ENCODE assay signal across 19 cellular contexts in genomic region chr7:123719481-123719806, GRCh38. TPM values are rescaled to one million over a fixed set of nuclear protein-coding genes. Genes with fewer than 3 reads are reported as not detected.
DNase-seq lines count a peak whose midpoint lies in the region; ATAC-seq and TF ChIP-seq lines count a peak whose summit lies in the region.
"Had no signal": no experiment of that assay in that cellular context is flagged by ENCODE, and none has a peak within 500 bp of the region (broad histone marks: within the 10 kb centered on the region; RNA-seq: fewer than 3 reads in every experiment).

No MANE protein-coding gene starts in this region.

- no peak for TF ChIP-seq EP300 in suprapubic skin (IDR thresholded peaks at IDR 0.05)

- H3K9me3 ChIP-seq in Karpas-422 (ENCODE audit: low read length) (no peaks in the 10 kb centered on the region), endodermal cell (ENCODE audit: control insufficient read depth, low read length) (peaks cover 8% of the 10 kb centered on the region), right lobe of liver (no peaks in the 10 kb centered on the region), suprapubic skin (no peaks in the 10 kb centered on the region)

- peak overlapping the region; percentile 7 for H3K4me2 ChIP-seq in Karpas-422 (ENCODE audit: low read depth, low read length, poor library complexity, severe bottlenecking)

- no peaks in the 10 kb centered on the region; the same call in 1 of the 2 replicates for H4K20me1 ChIP-seq in Karpas-422 (ENCODE audit: insufficient read depth, low read depth, low read length)

- TF ChIP-seq CTCF in endodermal cell (conservative IDR thresholded peaks at IDR 0.05) (no peak), right lobe of liver (IDR thresholded peaks at IDR 0.05) (no peak), omental fat pad (IDR thresholded peaks at IDR 0.05) (no peak), suprapubic skin (IDR thresholded peaks at IDR 0.05) (no peak)

- peak overlapping the region; percentile 19 for H3K27ac Mint-ChIP-seq in T-helper 2 cell treated with Interferon-gamma antibody and Interleukin-4, amounts not matched to agents 5 μg/mL and 100 μg/mL, for 36 hours
- peak overlapping the region; percentile 33 for H3K27ac Mint-ChIP-seq in endodermal cell
- H3K27ac Mint-ChIP-seq: effector memory CD8-positive, alpha-beta T cell had no signal

- no peaks in the 10 kb centered on the region for H3K27me3 ChIP-seq in Karpas-422 (ENCODE audit: low read length)
- no peaks in the 10 kb centered on the region for H3K27me3 ChIP-seq in endodermal cell (ENCODE audit: control insufficient read depth, insufficient read depth, low read length, poor library complexity, severe bottlenecking)
- H3K27me3 ChIP-seq in right lobe of liver, result no peaks in the 10 kb centered on the region
- H3K27me3 ChIP-seq in suprapubic skin, result no peaks in the 10 kb centered on the region
- H3K27me3 ChIP-seq: BLaER1 treated with 17β-estradiol and CSF1 and Interleukin-3, amounts not matched to agents 10 nM and 100 nM had no signal

- H3K9me2 ChIP-seq in Karpas-422 (replicated peaks; ENCODE audit: insufficient read depth, low read length), result no peaks in the 10 kb centered on the region

- H3K27ac ChIP-seq in Karpas-422 (ENCODE audit: low read length) (peak overlapping the region; percentile 6; the same call in 1 of the 2 replicates), endodermal cell (ENCODE audit: low read depth, low read length) (no peak overlapping the region), right lobe of liver (no peak overlapping the region), suprapubic skin (no peak overlapping the region)
- H3K27ac ChIP-seq: BLaER1 treated with 17β-estradiol and CSF1 and Interleukin-3, amounts not matched to agents 10 nM and 100 nM had no signal

- H3K4me1 Mint-ChIP-seq in T-helper 2 cell treated with Interferon-gamma antibody and Interleukin-4, amounts not matched to agents 5 μg/mL and 100 μg/mL, for 36 hours (ENCODE audit: low read depth), result peaks cover 26% of the 10 kb centered on the region
- H3K4me1 Mint-ChIP-seq in endodermal cell, result peaks cover 31% of the 10 kb centered on the region

- no peak overlapping the region for H3K9ac ChIP-seq in Karpas-422 (ENCODE audit: low read length)
- H3K9ac ChIP-seq in endodermal cell (ENCODE audit: extremely low read depth, low read length, poor library complexity, severe bottlenecking), result no peak overlapping the region
- H3K9ac ChIP-seq: BLaER1 treated with 17β-estradiol and CSF1 and Interleukin-3, amounts not matched to agents 10 nM and 100 nM had no signal

- ATAC-seq in right lobe of liver (peak in 3 of 4 donors; percentile 11 to 36 (median 34)), omental fat pad (ENCODE audit: low FRiP score) (no peak), GM19324 (IDR thresholded peaks at IDR 0.05; ENCODE audit: low FRiP score, unreplicated experiment) (no peak)
- ATAC-seq: effector memory CD8-positive, alpha-beta T cell; Panc1 had no signal

- peaks cover 2% of the 10 kb centered on the region for H3K36me3 Mint-ChIP-seq in T-helper 2 cell treated with Interferon-gamma antibody and Interleukin-4, amounts not matched to agents 5 μg/mL and 100 μg/mL, for 36 hours (ENCODE audit: low read depth)
- H3K36me3 Mint-ChIP-seq in endodermal cell (ENCODE audit: low read depth), result peaks cover 7% of the 10 kb centered on the region

- H2AFZ ChIP-seq in Karpas-422 (ENCODE audit: low read length), result no peak overlapping the region

- no peak overlapping the region for H3K4me3 ChIP-seq in Karpas-422 (ENCODE audit: low read length)
- no peak overlapping the region for H3K4me3 ChIP-seq in endodermal cell (ENCODE audit: low read length)
- no peak overlapping the region for H3K4me3 ChIP-seq in right lobe of liver
- H3K4me3 ChIP-seq in suprapubic skin, result no peak overlapping the region
- H3K4me3 ChIP-seq: BLaER1 treated with 17β-estradiol and CSF1 and Interleukin-3, amounts not matched to agents 10 nM and 100 nM had no signal

- H3K4me3 Mint-ChIP-seq in T-helper 2 cell treated with Interferon-gamma antibody and Interleukin-4, amounts not matched to agents 5 μg/mL and 100 μg/mL, for 36 hours, result no peak overlapping the region
- no peak overlapping the region for H3K4me3 Mint-ChIP-seq in endodermal cell
- H3K4me3 Mint-ChIP-seq: central memory CD8-positive, alpha-beta T cell; effector memory CD8-positive, alpha-beta T cell; naive B cell had no signal

- H3K36me3 ChIP-seq in Karpas-422 (ENCODE audit: insufficient read depth, low read length), result no peaks in the 10 kb centered on the region
- peaks cover 9% of the 10 kb centered on the region for H3K36me3 ChIP-seq in endodermal cell (ENCODE audit: control insufficient read depth, insufficient read depth, low read length)
- no peaks in the 10 kb centered on the region for H3K36me3 ChIP-seq in right lobe of liver
- H3K36me3 ChIP-seq in suprapubic skin, result no peaks in the 10 kb centered on the region

- peaks cover 39% of the 10 kb centered on the region for H3K4me1 ChIP-seq in Karpas-422 (ENCODE audit: low read length)
- no peaks in the 10 kb centered on the region for H3K4me1 ChIP-seq in endodermal cell (ENCODE audit: control insufficient read depth, insufficient read depth, low read length)
- peaks cover 0 to 39% (median 20%) of the 10 kb centered on the region in 4 donors for H3K4me1 ChIP-seq in right lobe of liver
- H3K4me1 ChIP-seq in suprapubic skin, result peaks cover 25% of the 10 kb centered on the region

- TF ChIP-seq POLR2A in right lobe of liver (IDR thresholded peaks at IDR 0.05) (no peak), suprapubic skin (IDR thresholded peaks at IDR 0.05) (no peak)

- DNase-seq in T-helper 2 cell treated with Interferon-gamma antibody and Interleukin-4, amounts not matched to agents 5 μg/mL and 100 μg/mL, for 36 hours (ENCODE audit: low spot score), result no peak
- DNase-seq in T-helper 2 cell (no peak), Karpas-422 (peak; percentile 45), endodermal cell (no peak), right lobe of liver (no peak), omental fat pad (ENCODE audit: low spot score) (no peak), suprapubic skin (ENCODE audit: low spot score in 2 of 2) (no peak)
- DNase-seq: 8988T; effector memory CD8-positive, alpha-beta T cell; IMR-90; naive B cell; NCI-H2081 treated with DMSO at 0.1 percent for 48 hours; NCI-H69 had no signal

- intact Hi-C loops in right lobe of liver (cut with DNase I), result no loop called here

- no peaks in the 10 kb centered on the region for H3K9me3 Mint-ChIP-seq in T-helper 2 cell treated with Interferon-gamma antibody and Interleukin-4, amounts not matched to agents 5 μg/mL and 100 μg/mL, for 36 hours
- H3K9me3 Mint-ChIP-seq in endodermal cell, result no peaks in the 10 kb centered on the region
- H3K9me3 Mint-ChIP-seq: central memory CD8-positive, alpha-beta T cell; effector memory CD8-positive, alpha-beta T cell; naive B cell had no signal

- peaks cover 100% of the 10 kb centered on the region for H3K79me2 ChIP-seq in Karpas-422 (ENCODE audit: low read length)

- no peaks in the 10 kb centered on the region for H3K27me3 Mint-ChIP-seq in T-helper 2 cell treated with Interferon-gamma antibody and Interleukin-4, amounts not matched to agents 5 μg/mL and 100 μg/mL, for 36 hours (ENCODE audit: low read depth)
- no peaks in the 10 kb centered on the region for H3K27me3 Mint-ChIP-seq in endodermal cell (ENCODE audit: insufficient read depth)
- H3K27me3 Mint-ChIP-seq: activated naive CD8-positive, alpha-beta T cell; central memory CD8-positive, alpha-beta T cell; effector memory CD8-positive, alpha-beta T cell; naive B cell; progenitor cell of endocrine pancreas had no signal

RNA-seq across cellular contexts. Expression of gene WASL, which starts 29.4 kb away (rescaled TPM):
- total RNA-seq in Karpas-422 (2014; rRNA removed; shearing (Covaris generic); ENCODE audit: low replicate concordance), result 7.1 and 12.1 TPM in 2 replicates
- total RNA-seq in endodermal cell (10 to 100 TPM; 35.1 to 36.7 TPM), right lobe of liver (10 to 100 TPM; 20.6 to 26.7 (median 24.8) TPM), omental fat pad (10 to 100 TPM; 23.8 to 30.9 (median 27.6) TPM), suprapubic skin (10 to 100 TPM; 29.3 to 40.0 (median 29.7) TPM)
- polyA plus RNA-seq in endodermal cell (2013, experiment 1 of 2), result 30.8 TPM
- polyA plus RNA-seq in endodermal cell (2013, experiment 2 of 2), result 30.4 TPM

Comparison
In these comparisons a context has a peak if more than half of its experiments do, and no peak if none do; other contexts are left out.
1. ATAC-seq: peak in right lobe of liver (3 of 4); none in omental fat pad (single experiment) and GM19324 (single experiment).